Comparison of ENCODE assay signal across 1 cellular context in the genomic region with DNA sequence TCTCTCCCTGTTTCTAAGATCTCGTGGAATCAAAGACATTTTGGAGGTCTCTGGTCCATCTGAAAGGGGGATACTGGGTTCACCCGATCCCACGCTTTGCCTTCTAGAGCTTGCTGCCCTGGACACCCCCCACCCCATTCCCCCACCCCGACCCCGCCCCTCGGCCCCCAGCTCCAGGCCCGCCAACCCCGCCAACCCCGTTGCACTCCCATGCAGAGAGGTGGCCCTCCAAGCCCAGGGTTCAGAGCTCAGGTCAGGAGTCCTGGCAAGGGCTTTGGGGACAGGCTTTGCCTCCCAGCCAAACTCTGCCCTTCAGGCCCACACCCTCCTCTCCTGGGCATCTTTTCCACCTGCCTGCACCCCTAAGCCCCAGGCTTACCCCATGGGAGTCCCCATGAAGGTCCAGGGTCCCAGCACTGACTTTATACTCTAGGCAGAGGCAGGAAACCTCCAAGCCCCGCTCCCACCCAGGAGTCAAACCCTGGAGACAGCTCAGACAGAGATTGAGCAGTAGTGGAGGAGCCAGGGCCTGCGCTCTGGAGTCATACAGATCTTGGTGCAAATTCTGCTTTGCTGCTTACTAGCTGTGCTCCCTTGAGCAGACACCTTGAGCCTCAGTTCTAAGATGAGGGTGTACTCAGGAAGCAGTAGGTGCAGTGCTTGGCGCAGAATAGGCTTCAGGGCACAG.
TF ChIP-seq lines count a peak whose summit lies in the region.

No MANE protein-coding gene starts in this region.

TF ChIP-seq in SK-N-SH, 30 proteins besides CTCF, POLR2A, EP300 and RAD21 (continued from another document):
- no peak for TF ChIP-seq IRF3 (IDR thresholded peaks at IDR 0.05; ENCODE audit: low read depth, low read length)
- TF ChIP-seq, protein P1, sequence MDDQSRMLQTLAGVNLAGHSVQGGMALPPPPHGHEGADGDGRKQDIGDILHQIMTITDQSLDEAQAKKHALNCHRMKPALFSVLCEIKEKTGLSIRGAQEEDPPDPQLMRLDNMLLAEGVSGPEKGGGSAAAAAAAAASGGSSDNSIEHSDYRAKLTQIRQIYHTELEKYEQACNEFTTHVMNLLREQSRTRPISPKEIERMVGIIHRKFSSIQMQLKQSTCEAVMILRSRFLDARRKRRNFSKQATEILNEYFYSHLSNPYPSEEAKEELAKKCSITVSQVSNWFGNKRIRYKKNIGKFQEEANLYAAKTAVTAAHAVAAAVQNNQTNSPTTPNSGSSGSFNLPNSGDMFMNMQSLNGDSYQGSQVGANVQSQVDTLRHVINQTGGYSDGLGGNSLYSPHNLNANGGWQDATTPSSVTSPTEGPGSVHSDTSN (IDR thresholded peaks at IDR 0.05) = no peak
- TF ChIP-seq, protein P2, sequence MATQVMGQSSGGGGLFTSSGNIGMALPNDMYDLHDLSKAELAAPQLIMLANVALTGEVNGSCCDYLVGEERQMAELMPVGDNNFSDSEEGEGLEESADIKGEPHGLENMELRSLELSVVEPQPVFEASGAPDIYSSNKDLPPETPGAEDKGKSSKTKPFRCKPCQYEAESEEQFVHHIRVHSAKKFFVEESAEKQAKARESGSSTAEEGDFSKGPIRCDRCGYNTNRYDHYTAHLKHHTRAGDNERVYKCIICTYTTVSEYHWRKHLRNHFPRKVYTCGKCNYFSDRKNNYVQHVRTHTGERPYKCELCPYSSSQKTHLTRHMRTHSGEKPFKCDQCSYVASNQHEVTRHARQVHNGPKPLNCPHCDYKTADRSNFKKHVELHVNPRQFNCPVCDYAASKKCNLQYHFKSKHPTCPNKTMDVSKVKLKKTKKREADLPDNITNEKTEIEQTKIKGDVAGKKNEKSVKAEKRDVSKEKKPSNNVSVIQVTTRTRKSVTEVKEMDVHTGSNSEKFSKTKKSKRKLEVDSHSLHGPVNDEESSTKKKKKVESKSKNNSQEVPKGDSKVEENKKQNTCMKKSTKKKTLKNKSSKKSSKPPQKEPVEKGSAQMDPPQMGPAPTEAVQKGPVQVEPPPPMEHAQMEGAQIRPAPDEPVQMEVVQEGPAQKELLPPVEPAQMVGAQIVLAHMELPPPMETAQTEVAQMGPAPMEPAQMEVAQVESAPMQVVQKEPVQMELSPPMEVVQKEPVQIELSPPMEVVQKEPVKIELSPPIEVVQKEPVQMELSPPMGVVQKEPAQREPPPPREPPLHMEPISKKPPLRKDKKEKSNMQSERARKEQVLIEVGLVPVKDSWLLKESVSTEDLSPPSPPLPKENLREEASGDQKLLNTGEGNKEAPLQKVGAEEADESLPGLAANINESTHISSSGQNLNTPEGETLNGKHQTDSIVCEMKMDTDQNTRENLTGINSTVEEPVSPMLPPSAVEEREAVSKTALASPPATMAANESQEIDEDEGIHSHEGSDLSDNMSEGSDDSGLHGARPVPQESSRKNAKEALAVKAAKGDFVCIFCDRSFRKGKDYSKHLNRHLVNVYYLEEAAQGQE (IDR thresholded peaks at IDR 0.05; ENCODE audit: low read depth, low read length) = no peak
- TF ChIP-seq USF2 (IDR thresholded peaks at IDR 0.05; ENCODE audit: borderline replicate concordance, low read depth, low read length) = no peak
- TF ChIP-seq FOXM1 (IDR thresholded peaks at IDR 0.05; ENCODE audit: low read depth) = no peak
- TF ChIP-seq EZH2phosphoT487 (IDR thresholded peaks at IDR 0.05; ENCODE audit: borderline replicate concordance, low read depth) = no peak
- no peak for TF ChIP-seq FOSL2 (IDR thresholded peaks at IDR 0.05; ENCODE audit: borderline replicate concordance, low read depth)
- no peak for TF ChIP-seq YY1 (IDR thresholded peaks at IDR 0.05; ENCODE audit: low read depth)
- TF ChIP-seq JUND (IDR thresholded peaks at IDR 0.05) = no peak
- TF ChIP-seq GABPA (IDR thresholded peaks at IDR 0.05; ENCODE audit: low read depth) = no peak
- no peak for TF ChIP-seq FOXJ3 (CRISPR knock-in tag; IDR thresholded peaks at IDR 0.05)
- TF ChIP-seq RFX5 (IDR thresholded peaks at IDR 0.05; ENCODE audit: low read length) = no peak
TF ChIP-seq in SK-N-SH: peak in this region for 0.
